ENCODE assay signal across 8 cellular contexts in the genomic region with DNA sequence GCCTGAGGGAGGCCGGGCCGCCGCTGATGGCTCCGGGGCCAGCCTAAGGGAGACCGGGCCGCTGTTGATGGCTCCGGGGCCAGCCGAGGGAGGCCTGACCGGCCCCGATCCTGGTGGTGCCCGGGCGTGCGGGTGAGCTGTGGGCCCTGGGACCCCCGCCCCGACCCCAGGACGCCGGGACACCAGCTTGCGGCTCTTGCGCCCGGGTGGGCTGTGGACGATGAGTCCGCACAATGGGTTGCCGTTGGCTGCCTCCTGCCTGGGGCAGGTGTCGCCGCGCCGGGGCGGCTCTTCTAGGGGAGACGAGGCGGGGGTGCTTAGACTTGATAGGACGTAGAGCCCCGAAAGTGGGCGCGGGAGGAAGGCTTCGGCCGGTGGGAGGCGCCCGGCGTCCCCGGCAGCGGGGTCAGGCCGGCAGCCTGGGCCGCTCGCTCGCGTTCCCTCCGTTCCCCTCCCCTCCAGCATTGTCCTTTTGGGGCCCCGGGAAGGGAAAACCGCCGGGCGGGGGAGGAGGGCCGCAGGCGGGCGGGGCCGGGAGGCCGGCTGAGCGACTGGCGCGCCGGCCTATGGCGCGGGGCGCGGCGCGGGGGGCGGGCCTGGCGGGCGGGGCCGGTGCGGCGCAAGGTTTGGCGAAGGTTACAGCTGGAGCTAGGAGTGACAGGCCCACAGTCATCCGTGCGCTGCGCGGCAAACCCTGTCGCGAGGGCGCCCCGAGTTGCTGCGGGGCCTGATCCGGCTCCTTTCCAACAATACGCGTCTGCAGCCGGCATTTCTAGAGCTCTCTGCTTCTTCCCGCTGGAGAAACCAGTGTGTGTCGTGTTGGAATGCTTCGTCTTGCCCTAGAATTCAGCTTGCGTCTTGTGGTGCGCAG. TPM values are rescaled to one million over a fixed set of nuclear protein-coding genes. Genes with fewer than 3 reads are reported as not detected.
DNase-seq lines count a peak whose midpoint lies in the region; ATAC-seq and TF ChIP-seq lines count a peak whose summit lies in the region.

No MANE protein-coding gene starts in this region.

- ATAC-seq in HG02759 (IDR thresholded peaks at IDR 0.05; ENCODE audit: unreplicated experiment) (peak; percentile 75), right cardiac atrium (peak; percentile 91 to 93)

- peak overlapping the region; percentile 98 for H3K27ac ChIP-seq in right cardiac atrium (ENCODE audit: low read length)
- H3K27ac ChIP-seq in uterus, result peak overlapping the region; percentile 98 to 99

- H3K4me3 ChIP-seq in right cardiac atrium (ENCODE audit: low read length) (peak overlapping the region; percentile 90), uterus (peak overlapping the region; percentile 78 to 85)

- TF ChIP-seq POLR2A in GM15510 (IDR thresholded peaks at IDR 0.05; ENCODE audit: borderline replicate concordance, extremely low read depth, insufficient read length) (peak; percentile 49), uterus (IDR thresholded peaks at IDR 0.05) (peak in 1 of 2 donors; percentile 87)

- intact Hi-C loops in right cardiac atrium (cut with DNase I), result loop anchor here in 3 of 4 donors (5.0 to 10.0 kb wide), 3 partner anchors 59 to 91 kb away; a partner anchor contains a TSS
- intact Hi-C loops in uterus (cut with DNase I; ENCODE audit: low total_unique reads), result no loop called here

- peak in 1 of 4 experiments; percentile 14 for TF ChIP-seq CTCF in uterus (IDR thresholded peaks at IDR 0.05)

- no peaks in the 10 kb centered on the region for H3K36me3 ChIP-seq in uterus

- WGBS in right cardiac atrium, result 1% methylated on average over 91 of the region's 91 CpGs

- no peaks in the 10 kb centered on the region for H3K9me3 ChIP-seq in right cardiac atrium (ENCODE audit: control insufficient read depth, low read length)
- H3K9me3 ChIP-seq in uterus, result no peaks in the 10 kb centered on the region

- H3K27me3 ChIP-seq in right cardiac atrium (ENCODE audit: control insufficient read depth, insufficient read depth) (no peaks in the 10 kb centered on the region), uterus (no peaks in the 10 kb centered on the region)

- DNase-seq in NCI-H1417 (lab: John Stamatoyannopoulos, UW) (peak; percentile 87 to 93 (median 90)), T-helper 2 cell (peak; percentile 78 to 91 (median 84)), anterior cingulate cortex (lab: John Stamatoyannopoulos, UW) (peak; percentile 49 to 96 (median 90)), right cardiac atrium (peak; percentile 93 to 97 (median 97)), putamen (ENCODE audit: low spot score) (peak; percentile 94), uterus (peak; percentile 89 to 94)

- peaks cover 5% of the 10 kb centered on the region for H3K4me1 ChIP-seq in right cardiac atrium (ENCODE audit: control insufficient read depth, insufficient read depth, low read length)
- peaks cover 12 to 18% of the 10 kb centered on the region in 2 donors for H3K4me1 ChIP-seq in uterus

RNA-seq across cellular contexts. Expression of a gene that starts 0.8 kb away (rescaled TPM):
- total RNA-seq in right cardiac atrium (10 to 100 TPM; 64.2 to 67.0 (median 66.6) TPM), uterus (10 to 100 TPM; 13.8 to 78.8 (median 43.4) TPM)
- polyA plus RNA-seq in right cardiac atrium, result 21.8 TPM

Comparison
In these comparisons a context has a peak if more than half of its experiments do, and no peak if none do; other contexts are left out.
1. Peak in every context shown above with its lines: DNase-seq, ATAC-seq, H3K4me3 ChIP-seq and H3K27ac ChIP-seq.